In genomic region chr10:62242965-62243646, GRCh38 we compare ENCODE assay signal across 8 cellular contexts. TPM values are rescaled to one million over a fixed set of nuclear protein-coding genes. Genes with fewer than 3 reads are reported as not detected.
DNase-seq lines count a peak whose midpoint lies in the region; ATAC-seq and TF ChIP-seq lines count a peak whose summit lies in the region.
"Not testable (repeated sequence)": the region's sequence is repeated elsewhere in the genome, so short reads cannot be mapped to it uniquely, and the experiment has no call there.

No MANE protein-coding gene starts in this region.

- TF ChIP-seq CTCF in BE2C (IDR thresholded peaks at IDR 0.05; ENCODE audit: low read depth, low read length); brain microvascular endothelial cell (IDR thresholded peaks at IDR 0.05; ENCODE audit: low read depth, low read length, missing control alignments): not testable (repeated sequence)

- intact Hi-C loops in right cardiac atrium (cut with DNase I) = loop anchor here in 3 of 4 donors (5.0 to 10.0 kb wide), 3 partner anchors 201 to 338 kb away; partner anchors contain the start of gene ARID5B (in 2 of the 3)

- H3K4me1 ChIP-seq in BE2C = peaks cover 33% of the 10 kb centered on the region
- H3K4me1 ChIP-seq in right cardiac atrium (ENCODE audit: control insufficient read depth, insufficient read depth, low read length); rectal smooth muscle tissue (ENCODE audit: control insufficient read depth, insufficient read depth, low read length): not testable (repeated sequence)

- peak; percentile 91 for ATAC-seq in GM18909 (IDR thresholded peaks at IDR 0.05; ENCODE audit: poor library complexity, unreplicated experiment)
- peak; percentile 76 for ATAC-seq in HG02840 (IDR thresholded peaks at IDR 0.05; ENCODE audit: low FRiP score, unreplicated experiment)
- ATAC-seq in right cardiac atrium = peak; percentile 90 to 91

- not testable (repeated sequence) for H3K9me3 ChIP-seq in BE2C; right cardiac atrium (ENCODE audit: control insufficient read depth, low read length)

- not testable (repeated sequence) for H3K36me3 ChIP-seq in BE2C; brain microvascular endothelial cell (replicated peaks); rectal smooth muscle tissue (ENCODE audit: control insufficient read depth, insufficient read depth, low read length)

- H3K9ac ChIP-seq in rectal smooth muscle tissue (ENCODE audit: low read length) = not testable (repeated sequence)

- not testable (repeated sequence) for DNase-seq in BE2C, right cardiac atrium
- DNase-seq in KBM-7 (peak; percentile 52), SKM-1 treated with dmso at 0.1 percent for 144 hours (lab: John Stamatoyannopoulos, UW; ENCODE audit: unreplicated experiment) (peak; percentile 79), brain microvascular endothelial cell (peak; percentile 78)

- H3K4me3 ChIP-seq in BE2C (ENCODE audit: low read depth, low read length) (peak overlapping the region; percentile 13), brain microvascular endothelial cell (ENCODE audit: low read depth, low read length) (peak overlapping the region; percentile 15), rectal smooth muscle tissue (ENCODE audit: low read length) (peak overlapping the region; percentile 29)
- H3K4me3 ChIP-seq in right cardiac atrium (ENCODE audit: low read length) = not testable (repeated sequence)

- not testable (repeated sequence) for H3K27me3 ChIP-seq in BE2C; brain microvascular endothelial cell (replicated peaks); right cardiac atrium (ENCODE audit: control insufficient read depth, insufficient read depth); rectal smooth muscle tissue (ENCODE audit: control insufficient read depth, insufficient read depth, low read length)

- in situ Hi-C loops in KBM-7 (cut with MboI; ENCODE audit: low pct_unique_long_range_greater_than_20kb, low sequenced_read_pairs) = not testable (repeated sequence)
- in situ Hi-C loops in brain microvascular endothelial cell (cut with HindIII; ENCODE audit: low pct_ligation_motif_present, low sequenced_read_pairs) = loop anchor here (25.0 kb wide), 1 partner anchor 156 kb away; no protein-coding TSS in a partner anchor

- WGBS in right cardiac atrium = 69% methylated on average over 4 of the region's 4 CpGs

- peak overlapping the region; percentile 62 for H3K27ac ChIP-seq in brain microvascular endothelial cell
- not testable (repeated sequence) for H3K27ac ChIP-seq in right cardiac atrium (ENCODE audit: low read length); rectal smooth muscle tissue (ENCODE audit: low read depth, low read length)

RNA-seq across cellular contexts. Expression of gene RTKN2, which starts 25.5 kb away (rescaled TPM):
- polyA plus RNA-seq in BE2C (2012; ENCODE audit: insufficient read depth, insufficient read length, low read depth) = 0.73 TPM
- total RNA-seq in right cardiac atrium = under 1 TPM; 0.06 to 0.19 (median 0.13) TPM
- polyA plus RNA-seq in right cardiac atrium = 0.11 TPM
